In the genomic region with DNA sequence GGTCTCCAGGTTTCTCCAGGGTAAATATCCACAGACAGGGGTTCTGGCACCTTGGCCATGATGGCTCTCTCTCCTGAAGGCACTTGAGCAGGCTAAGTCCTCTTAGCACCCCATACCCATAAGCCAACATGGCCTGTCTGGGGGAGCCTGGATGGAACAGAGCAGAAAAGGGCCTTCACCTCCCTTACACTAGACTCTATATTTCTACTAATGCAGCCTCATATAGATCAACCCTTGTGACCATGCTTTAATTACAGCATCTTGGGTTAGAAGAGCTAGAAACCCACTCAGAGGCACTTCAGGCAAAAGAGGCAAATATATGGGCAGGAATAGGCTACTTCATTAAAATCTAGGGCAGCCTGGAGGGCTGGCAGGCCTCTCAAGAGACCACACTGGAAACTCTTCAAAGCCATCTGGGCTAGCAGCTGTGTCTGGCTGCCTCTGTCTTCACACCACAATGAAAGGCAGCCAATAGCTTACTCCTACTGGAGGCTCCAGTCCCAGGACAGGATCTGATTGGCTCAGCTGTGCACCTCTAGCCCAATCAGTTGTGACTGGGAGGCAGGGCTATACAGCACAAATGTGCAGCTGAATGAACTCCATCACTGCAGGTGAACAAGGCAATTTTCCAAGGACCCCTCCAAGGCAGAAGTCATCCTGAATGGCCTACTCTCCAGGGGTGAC, we compare ENCODE assay signal across 16 cellular contexts. TPM values are rescaled to one million over a fixed set of nuclear protein-coding genes. Genes with fewer than 3 reads are reported as not detected.
A peak's percentile ranks its signal among the peaks of the same experiment; 100 is the strongest.
DNase-seq lines count a peak whose midpoint lies in the region; FAIRE-seq and TF ChIP-seq lines count a peak whose summit lies in the region.
"Had no signal": no experiment of that assay in that cellular context is flagged by ENCODE, and none has a peak within 500 bp of the region (broad histone marks: within the 10 kb centered on the region; RNA-seq: fewer than 3 reads in every experiment).

No MANE protein-coding gene starts in this region.

- H3K9me3 Mint-ChIP-seq in nephron progenitor cell: no peaks in the 10 kb centered on the region
- H3K9me3 Mint-ChIP-seq: CD8-positive, alpha-beta T cell; stimulated activated memory B cell treated with anti-CD40 and anti-IgM and Interleukin-4, amounts not matched to agents 10 μg/mL and 1 μg/mL and 100 μg/mL, for 72 hours had no signal

- POLR2A ChIA-PET in H1 (lab: Charles Lee; ENCODE audit: partially characterized antibody): interaction anchor here (0.9 to 5.3 kb wide), 6 partner anchors 9 to 36 kb away, joined by 3 to 66 read pairs (median 8); a partner anchor contains a TSS

- H3K14ac ChIP-seq in H1 (ENCODE audit: insufficient read length): no peak overlapping the region

- no peak overlapping the region for H2AFZ ChIP-seq in H1 (ENCODE audit: low read length)

- no peak for FAIRE-seq in H1 (lab: Jason Lieb, UNC)

- H3K56ac ChIP-seq in H1 (replicated peaks; ENCODE audit: insufficient read length, low read depth, low read length): no peak overlapping the region

- peaks cover under 1% of the 10 kb centered on the region for H3K4me1 Mint-ChIP-seq in nephron progenitor cell

- no peak overlapping the region for H3K27ac Mint-ChIP-seq in nephron progenitor cell
- H3K27ac Mint-ChIP-seq: CD8-positive, alpha-beta T cell; stimulated activated memory B cell treated with anti-CD40 and anti-IgM and Interleukin-4, amounts not matched to agents 10 μg/mL and 1 μg/mL and 100 μg/mL, for 72 hours had no signal

- H2BK20ac ChIP-seq in H1 (ENCODE audit: low read length): no peak overlapping the region

- no peak overlapping the region for H2BK15ac ChIP-seq in H1 (ENCODE audit: low read length)

- H3K4me3 ChIP-seq in H1 (ENCODE audit: extremely low read depth in 1 of 4, insufficient read depth in 2 of 4, low read depth in 3 of 4, low read length in 4 of 4): no peak overlapping the region
- no peak overlapping the region for H3K4me3 ChIP-seq in spleen

- H3K27ac ChIP-seq in H1 (ENCODE audit: low read depth, low read length) (no peak overlapping the region), spleen (no peak overlapping the region)

- H3K79me2 ChIP-seq in H1 (ENCODE audit: control insufficient read depth in 1 of 2, insufficient read depth in 2 of 2, low read length in 2 of 2): no peaks in the 10 kb centered on the region

- H4K8ac ChIP-seq in H1 (ENCODE audit: extremely low read depth, insufficient read depth, low read length): no peak overlapping the region; the same call in 1 of the 2 replicates

- no peak for TF ChIP-seq RAD21 in H1 (IDR thresholded peaks at IDR 0.05 in 1 of 2, conservative IDR thresholded peaks at IDR 0.05 in 1 of 2; ENCODE audit: low read depth in 2 of 2, low read length in 2 of 2)

- no peak overlapping the region for H4K91ac ChIP-seq in H1 (replicated peaks; ENCODE audit: insufficient read length, low read length)

- H3K23me2 ChIP-seq in H1 (ENCODE audit: low read depth, low read length): peaks cover 4% of the 10 kb centered on the region; the same call in 1 of the 2 replicates

- peaks cover 0 to 4% of the 10 kb centered on the region in 2 experiments for H4K20me1 ChIP-seq in H1 (replicated peaks in 1 of 2; ENCODE audit: control insufficient read depth in 1 of 2, insufficient read depth in 2 of 2, low read length in 2 of 2)

- H3K27me3 Mint-ChIP-seq in nephron progenitor cell (ENCODE audit: low read depth, poor library complexity): peaks cover 14% of the 10 kb centered on the region
- H3K27me3 Mint-ChIP-seq: stimulated activated memory B cell treated with anti-CD40 and anti-IgM and Interleukin-4, amounts not matched to agents 10 μg/mL and 1 μg/mL and 100 μg/mL, for 72 hours had no signal

- H2BK5ac ChIP-seq in H1 (ENCODE audit: low read depth, low read length): no peak overlapping the region

- H3K23ac ChIP-seq in H1 (ENCODE audit: insufficient read length): no peak overlapping the region

- H3K27me3 ChIP-seq in H1 (replicated peaks in 1 of 4; ENCODE audit: control insufficient read depth in 3 of 4, extremely low read depth in 1 of 4, insufficient read depth in 3 of 4, low read length in 3 of 4) (no peaks in the 10 kb centered on the region), spleen (replicated peaks in 1 of 7) (peaks cover 0 to 1% (median 0%) of the 10 kb centered on the region in 7 donors)

- TF ChIP-seq CTCF in H1 (IDR thresholded peaks at IDR 0.05; ENCODE audit: control extremely low read depth in 1 of 3, insufficient read depth in 1 of 3, low read depth in 1 of 3, low read length in 3 of 3): no peak
- TF ChIP-seq CTCF in nephron progenitor cell (IDR thresholded peaks at IDR 0.05): no peak
- TF ChIP-seq CTCF in spleen (IDR thresholded peaks at IDR 0.05 in 8 of 11, conservative IDR thresholded peaks at IDR 0.05 in 3 of 11): no peak

- intact Hi-C loops in spleen (cut with DNase I; ENCODE audit: low total_unique reads): no loop called here

- no peak overlapping the region for H2BK12ac ChIP-seq in H1 (ENCODE audit: low read depth, low read length)

- no peak overlapping the region for H3K4me3 Mint-ChIP-seq in nephron progenitor cell
- H3K4me3 Mint-ChIP-seq: CD8-positive, alpha-beta T cell; stimulated activated memory B cell treated with anti-CD40 and anti-IgM and Interleukin-4, amounts not matched to agents 10 μg/mL and 1 μg/mL and 100 μg/mL, for 72 hours had no signal

- H3K4ac ChIP-seq in H1 (replicated peaks; ENCODE audit: insufficient read length, low read depth, low read length): no peak overlapping the region

- DNase-seq in NCI-H2196 (lab: John Stamatoyannopoulos, UW; ENCODE audit: unreplicated experiment) (peak; percentile 10), NCI-H2196 treated with DMSO at 0.1 percent for 48 hours (lab: John Stamatoyannopoulos, UW; ENCODE audit: unreplicated experiment) (no peak), Kasumi-1 (lab: John Stamatoyannopoulos, UW) (peak; percentile 23 to 39), NCI-H524 (lab: John Stamatoyannopoulos, UW) (peak; percentile 98 to 99), H1 (ENCODE audit: low read depth in 1 of 2, low spot score in 2 of 2) (no peak), NOMO-1 treated with dmso at 0.1 percent for 144 hours (lab: John Stamatoyannopoulos, UW; ENCODE audit: unreplicated experiment) (no peak), nephron progenitor cell (no peak), spleen (no peak)
- DNase-seq: activated effector memory CD4-positive, alpha-beta T cell treated with anti-CD3 and anti-CD28 coated beads, Interleukin-2, amount 50 U/mL, for 16 hours; CD8-positive, alpha-beta T cell; dermis blood vessel endothelial cell; KG1; kidney glomerular epithelial cell; midbrain; NCI-H510A had no signal

- no peaks in the 10 kb centered on the region for H3K36me3 Mint-ChIP-seq in nephron progenitor cell (ENCODE audit: low read depth)
- H3K36me3 Mint-ChIP-seq: CD8-positive, alpha-beta T cell; stimulated activated memory B cell treated with anti-CD40 and anti-IgM and Interleukin-4, amounts not matched to agents 10 μg/mL and 1 μg/mL and 100 μg/mL, for 72 hours had no signal

- H2BK120ac ChIP-seq in H1 (replicated peaks; ENCODE audit: low read depth, low read length): no peak overlapping the region

- H3K9ac ChIP-seq in H1 (replicated peaks in 1 of 4; ENCODE audit: extremely low read depth in 1 of 4, low read depth in 3 of 4, low read length in 3 of 4): no peak overlapping the region

- H3K79me1 ChIP-seq in H1 (ENCODE audit: low read depth, low read length): no peaks in the 10 kb centered on the region

- CTCF ChIA-PET in H1 (lab: Charles Lee; ENCODE audit: partially characterized antibody): interaction anchor here (0.8 to 2.7 kb wide), 14 partner anchors 12 to 417 kb away, joined by 3 to 16 read pairs (median 4); a partner anchor contains a TSS

- H3K18ac ChIP-seq in H1 (ENCODE audit: extremely low read depth, low read length): no peak overlapping the region

- H3K4me1 ChIP-seq in H1 (replicated peaks in 1 of 4; ENCODE audit: control insufficient read depth in 3 of 4, insufficient read depth in 4 of 4, low read length in 3 of 4) (no peaks in the 10 kb centered on the region; a peak in 2 of 7 replicates), spleen (peaks cover 0 to 61% (median 35%) of the 10 kb centered on the region in 6 donors)

- TF ChIP-seq POLR2A in H1 (IDR thresholded peaks at IDR 0.05; ENCODE audit: control extremely low read depth in 1 of 2, low read depth in 2 of 2, low read length in 2 of 2): no peak
- no peak for TF ChIP-seq POLR2A in spleen (IDR thresholded peaks at IDR 0.05)

- H4K5ac ChIP-seq in H1 (ENCODE audit: insufficient read length, low read depth, low read length): no peak overlapping the region

- no peak overlapping the region for H3K4me2 ChIP-seq in H1 (ENCODE audit: insufficient read depth in 1 of 2, low read depth in 2 of 2, low read length in 2 of 2)

- H3K36me3 ChIP-seq in H1 (ENCODE audit: control insufficient read depth in 2 of 4, insufficient read depth in 4 of 4, low read length in 3 of 4) (no peaks in the 10 kb centered on the region), spleen (no peaks in the 10 kb centered on the region)

- no peak for TF ChIP-seq EP300 in H1 (IDR thresholded peaks at IDR 0.05; ENCODE audit: borderline replicate concordance in 1 of 2, low read depth in 2 of 2, low read length in 2 of 2)

- no peak overlapping the region for H2AK5ac ChIP-seq in H1 (ENCODE audit: low read depth, low read length)

- H3K9me3 ChIP-seq in H1 (ENCODE audit: insufficient read depth in 2 of 2, low read depth in 1 of 2, low read length in 1 of 2) (no peaks in the 10 kb centered on the region), spleen (no peaks in the 10 kb centered on the region)

RNA-seq across cellular contexts. Expression of a gene that starts 4.7 kb away (rescaled TPM):
- 95.4 and 96.5 TPM in 2 replicates for total RNA-seq in H1 (2021; fragmentation: NEBNext Ultra II Directional; extraction: Animal tissue kit (Norgen Biotek cat#: 25700))
- polyA plus RNA-seq in H1 (2011; rRNA removed) (76.7 and 141 TPM in 2 replicates), spleen (1 to 10 TPM in 2 of 3 donors, under 1 TPM in 1; 1.00 to 3.9 (median 2.5) TPM)
- polyA plus RNA-seq in H1 (2011; cell fraction: cytosol; rRNA removed): 58.9 TPM
- 87.0 TPM for polyA plus RNA-seq in H1 (2011; cell fraction: nucleus; rRNA removed)
- polyA plus RNA-seq in H1 (2012, experiment 1 of 2): 38.0 to 88.5 TPM (median 80.4 TPM) in 4 replicates
- 81.9 TPM for polyA plus RNA-seq in H1 (2012, experiment 2 of 2)
- polyA plus RNA-seq in H1 (2013, experiment 1 of 2): 43.2 TPM
- polyA plus RNA-seq in H1 (2013, experiment 2 of 2): 40.8 TPM
- 33.2 and 36.2 TPM in 2 replicates for polyA minus RNA-seq in H1 (2011; rRNA and poly(A)+ RNA removed)
- 144 TPM for polyA minus RNA-seq in H1 (2011; cell fraction: cytosol; rRNA and poly(A)+ RNA removed)
- polyA minus RNA-seq in H1 (2011; cell fraction: nucleus; rRNA and poly(A)+ RNA removed): 89.1 TPM
- total RNA-seq in spleen: 10 to 100 TPM in 2 of 7 donors, 1 to 10 TPM in 5; 1.5 to 17.2 (median 5.3) TPM

RNA-seq across cellular contexts. Expression of a gene that starts 12.8 kb away (rescaled TPM):
- 221 and 244 TPM in 2 replicates for total RNA-seq in H1 (2021; fragmentation: NEBNext Ultra II Directional; extraction: Animal tissue kit (Norgen Biotek cat#: 25700))
- polyA plus RNA-seq in H1 (2011; rRNA removed) (267 and 272 TPM in 2 replicates), spleen (100 to 1,000 TPM; 187 to 259 (median 225) TPM)
- 183 TPM for polyA plus RNA-seq in H1 (2011; cell fraction: cytosol; rRNA removed)
- polyA plus RNA-seq in H1 (2011; cell fraction: nucleus; rRNA removed): 229 TPM
- polyA plus RNA-seq in H1 (2012, experiment 1 of 2): 277 to 336 TPM (median 307 TPM) in 4 replicates
- polyA plus RNA-seq in H1 (2012, experiment 2 of 2): 319 TPM
- 268 TPM for polyA plus RNA-seq in H1 (2013, experiment 1 of 2)
- 292 TPM for polyA plus RNA-seq in H1 (2013, experiment 2 of 2)
- polyA minus RNA-seq in H1 (2011; rRNA and poly(A)+ RNA removed): 35.1 and 46.4 TPM in 2 replicates
- polyA minus RNA-seq in H1 (2011; cell fraction: cytosol; rRNA and poly(A)+ RNA removed): 153 TPM
- 113 TPM for polyA minus RNA-seq in H1 (2011; cell fraction: nucleus; rRNA and poly(A)+ RNA removed)
- 100 to 1,000 TPM in 3 of 7 donors, 10 to 100 TPM in 4; 84.1 to 112 (median 96.8) TPM for total RNA-seq in spleen

RNA-seq across cellular contexts. Expression of a gene that starts 13.9 kb away (rescaled TPM):
- 63.6 and 67.5 TPM in 2 replicates for total RNA-seq in H1 (2021; fragmentation: NEBNext Ultra II Directional; extraction: Animal tissue kit (Norgen Biotek cat#: 25700))
- 42.3 and 62.6 TPM in 2 replicates for polyA plus RNA-seq in H1 (2011; rRNA removed)
- 43.1 TPM for polyA plus RNA-seq in H1 (2011; cell fraction: cytosol; rRNA removed)
- 361 TPM for polyA plus RNA-seq in H1 (2011; cell fraction: nucleus; rRNA removed)
- 37.5 to 75.6 TPM (median 65.9 TPM) in 4 replicates for polyA plus RNA-seq in H1 (2012, experiment 1 of 2)
- polyA plus RNA-seq in H1 (2012, experiment 2 of 2): 43.7 TPM
- 76.1 TPM for polyA plus RNA-seq in H1 (2013, experiment 1 of 2)
- 73.2 TPM for polyA plus RNA-seq in H1 (2013, experiment 2 of 2)
- polyA minus RNA-seq in H1 (2011; rRNA and poly(A)+ RNA removed): 19.7 and 34.2 TPM in 2 replicates
- 33.0 TPM for polyA minus RNA-seq in H1 (2011; cell fraction: cytosol; rRNA and poly(A)+ RNA removed)
- 63.0 TPM for polyA minus RNA-seq in H1 (2011; cell fraction: nucleus; rRNA and poly(A)+ RNA removed)
- 100 to 1,000 TPM; 154 to 249 (median 199) TPM for total RNA-seq in spleen
- polyA plus RNA-seq in spleen: 100 to 1,000 TPM; 145 to 385 (median 371) TPM

RNA-seq across cellular contexts. Expression of a gene that starts 57.8 kb away (rescaled TPM):
- total RNA-seq in H1 (2021; fragmentation: NEBNext Ultra II Directional; extraction: Animal tissue kit (Norgen Biotek cat#: 25700)): 17.8 and 22.4 TPM in 2 replicates
- polyA plus RNA-seq in H1 (2011; rRNA removed) (8.9 and 12.7 TPM in 2 replicates), spleen (10 to 100 TPM in 2 of 3 donors, 1 to 10 TPM in 1; 9.7 to 19.5 (median 11.1) TPM)
- 9.8 TPM for polyA plus RNA-seq in H1 (2011; cell fraction: cytosol; rRNA removed)
- polyA plus RNA-seq in H1 (2011; cell fraction: nucleus; rRNA removed): 28.1 TPM
- 15.7 to 17.2 TPM (median 16.7 TPM) in 4 replicates for polyA plus RNA-seq in H1 (2012, experiment 1 of 2)
- 11.6 TPM for polyA plus RNA-seq in H1 (2012, experiment 2 of 2)
- polyA plus RNA-seq in H1 (2013, experiment 1 of 2): 14.6 TPM
- polyA plus RNA-seq in H1 (2013, experiment 2 of 2): 15.0 TPM
- polyA minus RNA-seq in H1 (2011; rRNA and poly(A)+ RNA removed): 7.5 and 10.5 TPM in 2 replicates
- polyA minus RNA-seq in H1 (2011; cell fraction: cytosol; rRNA and poly(A)+ RNA removed): 10.6 TPM
- 22.3 TPM for polyA minus RNA-seq in H1 (2011; cell fraction: nucleus; rRNA and poly(A)+ RNA removed)
- 10 to 100 TPM; 37.6 to 71.6 (median 53.4) TPM for total RNA-seq in spleen

RNA-seq across cellular contexts. Expression of a gene that starts 58.0 kb away (rescaled TPM):
- total RNA-seq in H1 (2021; fragmentation: NEBNext Ultra II Directional; extraction: Animal tissue kit (Norgen Biotek cat#: 25700)): 94.0 and 98.7 TPM in 2 replicates
- polyA plus RNA-seq in H1 (2011; rRNA removed) (113 and 133 TPM in 2 replicates), spleen (10 to 100 TPM; 55.0 to 87.5 (median 74.2) TPM)
- polyA plus RNA-seq in H1 (2011; cell fraction: cytosol; rRNA removed): 98.2 TPM
- 131 TPM for polyA plus RNA-seq in H1 (2011; cell fraction: nucleus; rRNA removed)
- polyA plus RNA-seq in H1 (2012, experiment 1 of 2): 129 to 276 TPM (median 222 TPM) in 4 replicates
- 213 TPM for polyA plus RNA-seq in H1 (2012, experiment 2 of 2)
- 84.6 TPM for polyA plus RNA-seq in H1 (2013, experiment 1 of 2)
- 84.6 TPM for polyA plus RNA-seq in H1 (2013, experiment 2 of 2)
- polyA minus RNA-seq in H1 (2011; rRNA and poly(A)+ RNA removed): 61.8 and 63.2 TPM in 2 replicates
- 31.9 TPM for polyA minus RNA-seq in H1 (2011; cell fraction: cytosol; rRNA and poly(A)+ RNA removed)
- 47.8 TPM for polyA minus RNA-seq in H1 (2011; cell fraction: nucleus; rRNA and poly(A)+ RNA removed)
- total RNA-seq in spleen: 10 to 100 TPM; 28.9 to 44.1 (median 38.6) TPM

Comparison
In these comparisons a context has a peak if more than half of its experiments do, and no peak if none do; other contexts are left out.
1. DNase-seq: peak in NCI-H2196 (single experiment), Kasumi-1 (2 of 2) and NCI-H524 (2 of 2); none in NCI-H2196 treated with DMSO at 0.1 percent for 48 hours (single experiment), H1 (0 of 2), NOMO-1 treated with dmso at 0.1 percent for 144 hours (single experiment), nephron progenitor cell (single experiment) and spleen (single experiment).